Comparison of ENCODE assay signal across 10 cellular contexts in genomic region chr6:158290040-158290439, GRCh38. TPM values are rescaled to one million over a fixed set of nuclear protein-coding genes. Genes with fewer than 3 reads are reported as not detected.
A peak's percentile ranks its signal among the peaks of the same experiment; 100 is the strongest.
DNase-seq lines count a peak whose midpoint lies in the region; ATAC-seq and TF ChIP-seq lines count a peak whose summit lies in the region.
"Had no signal": no experiment of that assay in that cellular context is flagged by ENCODE, and none has a peak within 500 bp of the region (broad histone marks: within the 10 kb centered on the region; RNA-seq: fewer than 3 reads in every experiment).

No MANE protein-coding gene starts in this region.

- H3K9ac ChIP-seq in Loucy (ENCODE audit: low read depth, low read length, poor library complexity, severe bottlenecking): no peak overlapping the region

- peak; percentile 57 to 58 for ATAC-seq in activated CD4-positive, CD25-positive, alpha-beta regulatory T cell treated with anti-CD3 and anti-CD28 coated beads, Interleukin-2, amount 50 U/mL, for 24 hours
- peak; percentile 67 for ATAC-seq in HG02571 (IDR thresholded peaks at IDR 0.05; ENCODE audit: unreplicated experiment)
- no peak for ATAC-seq in HG03108 (IDR thresholded peaks at IDR 0.05; ENCODE audit: unreplicated experiment)
- no peak for ATAC-seq in left cardiac atrium

- H3K27ac ChIP-seq in spleen: peak overlapping the region; percentile 47 to 85 (median 76)
- H3K27ac ChIP-seq: upper lobe of left lung had no signal

- H3K4me3 ChIP-seq in Loucy (ENCODE audit: low read length, poor library complexity, severe bottlenecking): no peak overlapping the region
- peak overlapping the region in 2 of 8 donors; percentile 14 to 35 for H3K4me3 ChIP-seq in spleen
- H3K4me3 ChIP-seq: upper lobe of left lung had no signal

- TF ChIP-seq CTCF in Loucy (conservative IDR thresholded peaks at IDR 0.05; ENCODE audit: low read length): no peak
- no peak for TF ChIP-seq CTCF in spleen (IDR thresholded peaks at IDR 0.05 in 8 of 11, conservative IDR thresholded peaks at IDR 0.05 in 3 of 11)

- 63 to 75% (median 73%) methylated on average over 3 of the region's 3 CpGs for WGBS in spleen, 5 donors

- H3K9me2 ChIP-seq in Loucy (replicated peaks; ENCODE audit: low read depth, low read length): no peaks in the 10 kb centered on the region

- H3F3A ChIP-seq in Loucy (ENCODE audit: low read depth): no peaks in the 10 kb centered on the region

- intact Hi-C loops in spleen (cut with DNase I; ENCODE audit: low total_unique reads): no loop called here
- intact Hi-C loops in left cardiac atrium (cut with DNase I): no loop called here

- peaks cover 13% of the 10 kb centered on the region for H3K4me1 ChIP-seq in Loucy (ENCODE audit: insufficient read depth, low read length, poor library complexity, severe bottlenecking)
- H3K4me1 ChIP-seq in spleen: peaks cover 6 to 78% (median 47%) of the 10 kb centered on the region in 6 donors

- no peak for TF ChIP-seq POLR2A in spleen (IDR thresholded peaks at IDR 0.05)

- H3K4me2 ChIP-seq in Loucy (ENCODE audit: low read depth, low read length, poor library complexity, severe bottlenecking): peak overlapping the region; percentile 20

- H4K20me1 ChIP-seq in Loucy (ENCODE audit: insufficient read depth, low read length, poor library complexity, severe bottlenecking): no peaks in the 10 kb centered on the region

- H3K9me3 ChIP-seq in Loucy (ENCODE audit: insufficient read depth, low read depth, low read length) (no peaks in the 10 kb centered on the region), spleen (no peaks in the 10 kb centered on the region)
- H3K9me3 ChIP-seq: upper lobe of left lung had no signal

- 0 out of 2 replicates have a peak overlapping the region, but pooled peaks have one; percentile 48 for H2AFZ ChIP-seq in Loucy (ENCODE audit: low read length)

- DNase-seq in activated CD4-positive, CD25-positive, alpha-beta regulatory T cell (lab: John Stamatoyannopoulos, UW): no peak
- DNase-seq in spleen: no peak
- no peak for DNase-seq in EL
- DNase-seq in left cardiac atrium: no peak
- DNase-seq: 8988T, upper lobe of left lung had no signal

- no peaks in the 10 kb centered on the region for H3K36me3 ChIP-seq in Loucy (ENCODE audit: insufficient read depth, low read length)
- H3K36me3 ChIP-seq in spleen: no peaks in the 10 kb centered on the region
- H3K36me3 ChIP-seq: upper lobe of left lung had no signal

- no peaks in the 10 kb centered on the region for H3K79me2 ChIP-seq in Loucy (ENCODE audit: insufficient read depth, low read length)

- no peaks in the 10 kb centered on the region for H3K27me3 ChIP-seq in Loucy (ENCODE audit: insufficient read depth, low read length, poor library complexity, severe bottlenecking)
- no peaks in the 10 kb centered on the region for H3K27me3 ChIP-seq in spleen (replicated peaks in 1 of 7)
- H3K27me3 ChIP-seq: upper lobe of left lung had no signal

RNA-seq across cellular contexts. Expression of gene TULP4, which starts 22.2 kb away (rescaled TPM):
- total RNA-seq in spleen (100 to 1,000 TPM in 2 of 7 donors, 10 to 100 TPM in 5; 72.0 to 143 (median 79.0) TPM), left cardiac atrium (100 to 1,000 TPM; 123 to 159 TPM)
- polyA plus RNA-seq in spleen: 1 to 10 TPM; 1.8 to 6.9 (median 2.1) TPM

Comparison
In these comparisons a context has a peak if more than half of its experiments do, and no peak if none do; other contexts are left out.
1. ATAC-seq: peak in activated CD4-positive, CD25-positive, alpha-beta regulatory T cell treated with anti-CD3 and anti-CD28 coated beads, Interleukin-2, amount 50 U/mL, for 24 hours (2 of 2) and HG02571 (single experiment); none in HG03108 (single experiment) and left cardiac atrium (0 of 2).